Comparison of ENCODE assay signal across 12 cellular contexts in the genomic region with DNA sequence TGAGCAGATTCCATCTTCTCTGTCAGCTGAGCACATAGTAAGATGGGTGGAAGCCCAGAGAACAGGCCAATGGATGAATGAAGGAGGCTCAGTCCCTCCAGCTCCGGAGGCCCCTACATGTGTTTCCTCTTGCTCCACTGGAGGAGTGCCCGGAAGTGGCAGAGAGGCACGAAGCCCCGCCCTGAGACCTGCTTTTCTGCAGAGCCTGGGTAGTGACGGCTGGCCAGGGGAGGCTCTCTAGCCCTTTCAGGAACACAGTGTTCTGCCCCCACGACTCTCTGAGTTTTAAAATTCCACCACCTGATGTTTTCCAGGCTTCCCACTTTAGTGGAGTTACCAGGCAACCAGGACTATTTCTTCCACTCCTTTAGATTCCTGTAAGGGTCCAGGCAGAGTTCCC.
DNase-seq lines count a peak whose midpoint lies in the region; ATAC-seq, FAIRE-seq and TF ChIP-seq lines count a peak whose summit lies in the region.
"Had no signal": no experiment of that assay in that cellular context is flagged by ENCODE, and none has a peak within 500 bp of the region (broad histone marks: within the 10 kb centered on the region; RNA-seq: fewer than 3 reads in every experiment).

No MANE protein-coding gene starts in this region.

- BruUV-seq in HepG2 (replicated peaks; lab: Mats Ljungman, UMichigan) = no TSS peak

- no peak for FAIRE-seq in HepG2 (lab: Jason Lieb, UNC)

- peaks cover 15% of the 10 kb centered on the region for H3K27me3 Mint-ChIP-seq in activated CD8-positive, alpha-beta T cell treated with anti-CD3 and anti-CD28 coated beads, Interleukin-2, amount 10 ng/mL, durations not matched to agents 7 days and 5 days (ENCODE audit: low read depth)

- TF ChIP-seq CTCF in HepG2 (CRISPR knock-in tag; IDR thresholded peaks at IDR 0.05) = no peak

- no peak overlapping the region for H3K4me2 ChIP-seq in HepG2 (ENCODE audit: low read depth, low read length)

- in situ Hi-C loops in HepG2 (cut with HindIII; ENCODE audit: extremely low pct_ligation_motif_present, low pct_unique_long_range_greater_than_20kb) = no loop called here

- H3K4me1 Mint-ChIP-seq in activated CD8-positive, alpha-beta T cell treated with anti-CD3 and anti-CD28 coated beads, Interleukin-2, amount 10 ng/mL, durations not matched to agents 7 days and 5 days (ENCODE audit: low read depth) = peaks cover 8% of the 10 kb centered on the region

- no peaks in the 10 kb centered on the region for H3K36me3 Mint-ChIP-seq in activated CD8-positive, alpha-beta T cell treated with anti-CD3 and anti-CD28 coated beads, Interleukin-2, amount 10 ng/mL, durations not matched to agents 7 days and 5 days (ENCODE audit: low read depth)

- H3K79me2 ChIP-seq in HepG2 (ENCODE audit: insufficient read depth, low read length) = no peaks in the 10 kb centered on the region

- TF ChIP-seq POLR2A in HepG2 (IDR thresholded peaks at IDR 0.05; ENCODE audit: insufficient read depth in 1 of 2, low read depth in 2 of 2, low read length in 2 of 2) = no peak

- intact Hi-C loops in HepG2 (cut with micrococcal nuclease; ENCODE audit: unreplicated experiment) = no loop called here

- no peak overlapping the region for H2AFZ ChIP-seq in HepG2 (ENCODE audit: low read length)

- no peaks in the 10 kb centered on the region for H4K20me1 ChIP-seq in HepG2 (ENCODE audit: insufficient read depth, low read length)

- CTCF ChIA-PET in activated CD8-positive, alpha-beta T cell treated with anti-CD3 and anti-CD28 coated beads, Interleukin-2, amount 10 ng/mL, durations not matched to agents 7 days and 5 days (lab: Charles Lee) = no interaction called here
- CTCF ChIA-PET in HepG2 (lab: Yijun Ruan, JAX; ENCODE audit: low intra/inter-chr PET ratio, low total read pairs) = no interaction called here

- H3K27me3 ChIP-seq in HepG2 (ENCODE audit: control insufficient read depth in 1 of 2, insufficient read depth in 2 of 2, low read length in 2 of 2) = peaks cover 1 to 21% of the 10 kb centered on the region in 2 experiments; a peak in 4 of 5 replicates
- H3K27me3 ChIP-seq: brain microvascular endothelial cell had no signal

- TF ChIP-seq EP300 in HepG2 (IDR thresholded peaks at IDR 0.05; ENCODE audit: low read depth in 2 of 2, low read length in 2 of 2) (no peak), HepG2 (CRISPR knock-in tag; IDR thresholded peaks at IDR 0.05; ENCODE audit: borderline replicate concordance) (no peak)

- no peak overlapping the region for H3K9ac ChIP-seq in HepG2 (ENCODE audit: insufficient read depth, low read depth, low read length)

- no peaks in the 10 kb centered on the region for H3K9me3 ChIP-seq in HepG2 (ENCODE audit: low read length)

- 11% methylated on average over 5 of the region's 6 CpGs for WGBS in HepG2 (ENCODE audit: low lambda C conversion rate)

- DNase-seq in COLO668 (lab: John Stamatoyannopoulos, UW; ENCODE audit: unreplicated experiment) (peak; percentile 3), HepG2 (ENCODE audit: low spot score) (no peak), A172 (ENCODE audit: low spot score) (no peak), NCI-H146 treated with DMSO at 0.1 percent for 48 hours (lab: John Stamatoyannopoulos, UW; ENCODE audit: unreplicated experiment) (no peak)
- DNase-seq in activated CD8-positive, alpha-beta T cell treated with anti-CD3 and anti-CD28 coated beads, Interleukin-2, amount 10 ng/mL, durations not matched to agents 7 days and 5 days = peak; percentile 34
- DNase-seq: brain microvascular endothelial cell; GOT3; NCI-H1436; stimulated activated CD8-positive, alpha-beta memory T cell treated with anti-CD3 and anti-CD28 coated beads, Interleukin-4, amount 100 ng/mL, for 48 hours had no signal

- H3K27ac Mint-ChIP-seq in activated CD8-positive, alpha-beta T cell treated with anti-CD3 and anti-CD28 coated beads, Interleukin-2, amount 10 ng/mL, durations not matched to agents 7 days and 5 days = no peak overlapping the region

- no peak overlapping the region for H3K27ac ChIP-seq in HepG2 (ENCODE audit: extremely low read length, insufficient read depth, low read length)
- H3K27ac ChIP-seq: brain microvascular endothelial cell had no signal

- POLR2A ChIA-PET in activated CD8-positive, alpha-beta T cell treated with anti-CD3 and anti-CD28 coated beads, Interleukin-2, amount 10 ng/mL, durations not matched to agents 7 days and 5 days (lab: Charles Lee) = no interaction called here
- POLR2A ChIA-PET in HepG2 (lab: Yijun Ruan, JAX) = no interaction called here

- peaks cover 14% of the 10 kb centered on the region for H3K4me1 ChIP-seq in HepG2 (ENCODE audit: insufficient read depth, low read length)

- no peaks in the 10 kb centered on the region for H3K36me3 ChIP-seq in HepG2 (replicated peaks in 1 of 2; ENCODE audit: control insufficient read depth in 1 of 2, insufficient read depth in 2 of 2, low read length in 2 of 2)
- H3K36me3 ChIP-seq: brain microvascular endothelial cell had no signal

- TF ChIP-seq RAD21 in HepG2 (CRISPR knock-in tag; IDR thresholded peaks at IDR 0.05) = no peak

- no peak overlapping the region for H3K4me3 ChIP-seq in HepG2 (replicated peaks in 1 of 3; ENCODE audit: insufficient read depth in 1 of 3, low read depth in 2 of 3, low read length in 3 of 3)

- no peak overlapping the region for H3K4me3 Mint-ChIP-seq in activated CD8-positive, alpha-beta T cell treated with anti-CD3 and anti-CD28 coated beads, Interleukin-2, amount 10 ng/mL, durations not matched to agents 7 days and 5 days

- peak; percentile 51 for ATAC-seq in HG03175 (IDR thresholded peaks at IDR 0.05; ENCODE audit: unreplicated experiment)
- peak; percentile 39 for ATAC-seq in activated CD8-positive, alpha-beta T cell treated with anti-CD3 and anti-CD28 coated beads, Interleukin-2, amount 10 ng/mL, durations not matched to agents 7 days and 5 days
- peak; percentile 58 for ATAC-seq in HepG2
- no peak for ATAC-seq in HG03521 (IDR thresholded peaks at IDR 0.05; ENCODE audit: unreplicated experiment)
- no peak for ATAC-seq in HG03439 (IDR thresholded peaks at IDR 0.05; ENCODE audit: unreplicated experiment)

- H3K9me3 Mint-ChIP-seq in activated CD8-positive, alpha-beta T cell treated with anti-CD3 and anti-CD28 coated beads, Interleukin-2, amount 10 ng/mL, durations not matched to agents 7 days and 5 days (ENCODE audit: insufficient read depth) = no peaks in the 10 kb centered on the region

TF ChIP-seq in HepG2, 621 proteins besides CTCF, POLR2A, EP300 and RAD21:
- TF ChIP-seq GABPA (IDR thresholded peaks at IDR 0.05; ENCODE audit: low read depth, low read length) = no peak
- TF ChIP-seq GABPA (CRISPR knock-in tag; IDR thresholded peaks at IDR 0.05; ENCODE audit: low read depth) = peak; percentile 59
- TF ChIP-seq ATF5 (CRISPR knock-in tag; IDR thresholded peaks at IDR 0.05; ENCODE audit: low read depth) = no peak
- TF ChIP-seq GABPB1 (CRISPR knock-in tag; IDR thresholded peaks at IDR 0.05) = peak; percentile 41; the same call in 1 of the 2 replicates
TF ChIP-seq in HepG2: peak in this region for 2.

Comparison
In these comparisons a context has a peak if more than half of its experiments do, and no peak if none do; other contexts are left out.
1. DNase-seq: peak in COLO668 (single experiment) and activated CD8-positive, alpha-beta T cell treated with anti-CD3 and anti-CD28 coated beads, Interleukin-2, amount 10 ng/mL, durations not matched to agents 7 days and 5 days (single experiment); none in HepG2 (single experiment), A172 (single experiment) and NCI-H146 treated with DMSO at 0.1 percent for 48 hours (single experiment).
2. ATAC-seq: peak in HG03175 (single experiment), activated CD8-positive, alpha-beta T cell treated with anti-CD3 and anti-CD28 coated beads, Interleukin-2, amount 10 ng/mL, durations not matched to agents 7 days and 5 days (single experiment) and HepG2 (single experiment); none in HG03521 (single experiment) and HG03439 (single experiment).